Comparison of ENCODE assay signal across 25 cellular contexts in genomic region chr13:31198524-31198923, GRCh38. TPM values are rescaled to one million over a fixed set of nuclear protein-coding genes. Genes with fewer than 3 reads are reported as not detected.
A peak's percentile ranks its signal among the peaks of the same experiment; 100 is the strongest.
DNase-seq lines count a peak whose midpoint lies in the region; ATAC-seq and TF ChIP-seq lines count a peak whose summit lies in the region.
"Had no signal": no experiment of that assay in that cellular context is flagged by ENCODE, and none has a peak within 500 bp of the region (broad histone marks: within the 10 kb centered on the region; RNA-seq: fewer than 3 reads in every experiment).

No MANE protein-coding gene starts in this region.

- peaks cover 10% of the 10 kb centered on the region for H3K4me1 Mint-ChIP-seq in T-helper 2 cell treated with Interferon-gamma antibody and Interleukin-4, amounts not matched to agents 5 μg/mL and 100 μg/mL, for 36 hours (ENCODE audit: low read depth)
- H3K4me1 Mint-ChIP-seq in brain = peaks cover 29% of the 10 kb centered on the region
- H3K4me1 Mint-ChIP-seq in neural progenitor cell = peaks cover 6% of the 10 kb centered on the region

- no peaks in the 10 kb centered on the region for H3K9me3 Mint-ChIP-seq in T-helper 2 cell treated with Interferon-gamma antibody and Interleukin-4, amounts not matched to agents 5 μg/mL and 100 μg/mL, for 36 hours
- H3K9me3 Mint-ChIP-seq in brain = no peaks in the 10 kb centered on the region
- no peaks in the 10 kb centered on the region for H3K9me3 Mint-ChIP-seq in neural progenitor cell
- H3K9me3 Mint-ChIP-seq: activated naive CD4-positive, alpha-beta T cell treated with anti-CD3 and anti-CD28 coated beads, Interleukin-2, amount 10 ng/mL, durations not matched to agents 7 days and 5 days; stimulated activated memory B cell treated with anti-CD40 and anti-IgM and Interleukin-4, amounts not matched to agents 10 μg/mL and 1 μg/mL and 100 μg/mL, for 72 hours had no signal

- H3K79me2 ChIP-seq in Loucy (ENCODE audit: insufficient read depth, low read length) (peaks cover 27% of the 10 kb centered on the region), neural progenitor cell (ENCODE audit: low read depth) (peaks cover 11% of the 10 kb centered on the region)

- no peaks in the 10 kb centered on the region for H3K36me3 ChIP-seq in Loucy (ENCODE audit: insufficient read depth, low read length)
- H3K36me3 ChIP-seq in neural progenitor cell = no peaks in the 10 kb centered on the region
- H3K36me3 ChIP-seq in transverse colon = no peaks in the 10 kb centered on the region
- H3K36me3 ChIP-seq in gastrocnemius medialis = no peaks in the 10 kb centered on the region
- H3K36me3 ChIP-seq: left ventricle myocardium inferior had no signal

- H2AFZ ChIP-seq in Loucy (ENCODE audit: low read length) (no peak overlapping the region), neural progenitor cell (replicated peaks) (no peak overlapping the region)
- H2AFZ ChIP-seq: GM23248 had no signal

- no peak for TF ChIP-seq CTCF in Loucy (conservative IDR thresholded peaks at IDR 0.05; ENCODE audit: low read length)
- no peak for TF ChIP-seq CTCF in brain (conservative IDR thresholded peaks at IDR 0.05)
- TF ChIP-seq CTCF in neural progenitor cell (IDR thresholded peaks at IDR 0.05) = no peak
- no peak for TF ChIP-seq CTCF in transverse colon (IDR thresholded peaks at IDR 0.05)
- no peak for TF ChIP-seq CTCF in gastrocnemius medialis (IDR thresholded peaks at IDR 0.05 in 4 of 5, conservative IDR thresholded peaks at IDR 0.05 in 1 of 5)

- no peaks in the 10 kb centered on the region for H3K27me3 ChIP-seq in Loucy (ENCODE audit: insufficient read depth, low read length, poor library complexity, severe bottlenecking)
- H3K27me3 ChIP-seq in neural progenitor cell = peaks cover 5% of the 10 kb centered on the region
- no peaks in the 10 kb centered on the region for H3K27me3 ChIP-seq in transverse colon
- no peaks in the 10 kb centered on the region for H3K27me3 ChIP-seq in gastrocnemius medialis
- H3K27me3 ChIP-seq: dorsolateral prefrontal cortex had no signal

- no peak overlapping the region for H3K27ac Mint-ChIP-seq in T-helper 2 cell treated with Interferon-gamma antibody and Interleukin-4, amounts not matched to agents 5 μg/mL and 100 μg/mL, for 36 hours
- H3K27ac Mint-ChIP-seq in brain (peak overlapping the region in 1 of 5 experiments; percentile 56), neural progenitor cell (no peak overlapping the region)
- H3K27ac Mint-ChIP-seq: activated CD4-positive, alpha-beta T cell treated with anti-CD3 and anti-CD28 coated beads for 36 hours; activated naive CD4-positive, alpha-beta T cell treated with anti-CD3 and anti-CD28 coated beads, Interleukin-2, amount 10 ng/mL, durations not matched to agents 7 days and 5 days had no signal

- H3K9ac ChIP-seq in Loucy (ENCODE audit: low read depth, low read length, poor library complexity, severe bottlenecking) = no peak overlapping the region
- no peak overlapping the region for H3K9ac ChIP-seq in neural progenitor cell
- H3K9ac ChIP-seq: GM23248 had no signal

- no peak for DNase-seq in T-helper 2 cell treated with Interferon-gamma antibody and Interleukin-4, amounts not matched to agents 5 μg/mL and 100 μg/mL, for 36 hours (ENCODE audit: low spot score)
- DNase-seq in T-helper 2 cell = no peak
- DNase-seq in neural progenitor cell (ENCODE audit: low spot score) = no peak
- DNase-seq in germinal center (ENCODE audit: low spot score) = no peak
- no peak for DNase-seq in transverse colon
- no peak for DNase-seq in gastrocnemius medialis
- DNase-seq: activated CD4-positive, alpha-beta T cell treated with anti-CD3 and anti-CD28 coated beads for 36 hours; activated naive CD4-positive, alpha-beta T cell treated with anti-CD3 and anti-CD28 coated beads, Interleukin-2, amount 10 ng/mL, durations not matched to agents 7 days and 5 days; activated T-cell treated with anti-CD3 and anti-CD28 coated beads, Interleukin-2, amount 50 U/mL, for 48 hours; aorta; central memory CD4-positive, alpha-beta T cell; DMS53; dorsolateral prefrontal cortex; GM23248; left ventricle myocardium inferior; midbrain; NCI-H146; psoas muscle; Right ventricle myocardium superior; small intestine; stimulated activated CD4-positive, alpha-beta T cell treated with anti-CD3 and anti-CD28 coated beads, Interleukin-2, amount 100 ng/mL, for 24 hours; SW 1271 had no signal

- no peaks in the 10 kb centered on the region for H3K9me2 ChIP-seq in Loucy (replicated peaks; ENCODE audit: low read depth, low read length)

- peaks cover 19% of the 10 kb centered on the region for H3K27me3 Mint-ChIP-seq in T-helper 2 cell treated with Interferon-gamma antibody and Interleukin-4, amounts not matched to agents 5 μg/mL and 100 μg/mL, for 36 hours (ENCODE audit: low read depth)
- H3K27me3 Mint-ChIP-seq in brain = peaks cover 20% of the 10 kb centered on the region
- H3K27me3 Mint-ChIP-seq in neural progenitor cell (ENCODE audit: insufficient read depth, low read depth) = no peaks in the 10 kb centered on the region
- H3K27me3 Mint-ChIP-seq: activated CD4-positive, alpha-beta T cell treated with anti-CD3 and anti-CD28 coated beads for 36 hours; stimulated activated memory B cell treated with anti-CD40 and anti-IgM and Interleukin-4, amounts not matched to agents 10 μg/mL and 1 μg/mL and 100 μg/mL, for 72 hours had no signal

- H3K4me2 ChIP-seq in Loucy (ENCODE audit: low read depth, low read length, poor library complexity, severe bottlenecking) (peak overlapping the region; percentile 77), neural progenitor cell (no peak overlapping the region)

- no peaks in the 10 kb centered on the region for H4K20me1 ChIP-seq in Loucy (ENCODE audit: insufficient read depth, low read length, poor library complexity, severe bottlenecking)
- no peaks in the 10 kb centered on the region for H4K20me1 ChIP-seq in neural progenitor cell (ENCODE audit: low read depth)

- in situ Hi-C loops in transverse colon (cut with MboI; ENCODE audit: low pct_ligation_motif_present in 1 of 4, low pct_unique_long_range_greater_than_20kb in 1 of 4, low sequenced_read_pairs in 3 of 4) = no loop called here
- in situ Hi-C loops in gastrocnemius medialis (cut with MboI; ENCODE audit: low sequenced_read_pairs in 4 of 4) = no loop called here

- H3K9me3 ChIP-seq in Loucy (ENCODE audit: insufficient read depth, low read depth, low read length) = no peaks in the 10 kb centered on the region
- no peaks in the 10 kb centered on the region for H3K9me3 ChIP-seq in neural progenitor cell (ENCODE audit: low read depth)
- H3K9me3 ChIP-seq in transverse colon = no peaks in the 10 kb centered on the region
- H3K9me3 ChIP-seq in gastrocnemius medialis = no peaks in the 10 kb centered on the region
- H3K9me3 ChIP-seq: left ventricle myocardium inferior, psoas muscle had no signal

- TF ChIP-seq EP300 in transverse colon (IDR thresholded peaks at IDR 0.05; ENCODE audit: low read depth) = no peak

- no peak for TF ChIP-seq POLR2A in transverse colon (IDR thresholded peaks at IDR 0.05)
- TF ChIP-seq POLR2A in gastrocnemius medialis (IDR thresholded peaks at IDR 0.05) = no peak

- no peak overlapping the region for H3K4me3 ChIP-seq in Loucy (ENCODE audit: low read length, poor library complexity, severe bottlenecking)
- no peak overlapping the region for H3K4me3 ChIP-seq in neural progenitor cell
- no peak overlapping the region for H3K4me3 ChIP-seq in transverse colon
- H3K4me3 ChIP-seq in gastrocnemius medialis = no peak overlapping the region

- H3K4me1 ChIP-seq in Loucy (ENCODE audit: insufficient read depth, low read length, poor library complexity, severe bottlenecking) (peaks cover 32% of the 10 kb centered on the region), neural progenitor cell (peaks cover 18% of the 10 kb centered on the region), transverse colon (peaks cover 3 to 15% (median 8%) of the 10 kb centered on the region in 4 donors), gastrocnemius medialis (peaks cover 12 to 13% of the 10 kb centered on the region in 2 donors)

- intact Hi-C loops in transverse colon (cut with DNase I; ENCODE audit: low total_unique reads) = no loop called here
- intact Hi-C loops in gastrocnemius medialis (cut with DNase I; ENCODE audit: low total_unique reads) = no loop called here

- WGBS in transverse colon (ENCODE audit: low coverage in 1 of 2), 2 donors = 72 to 87% methylated on average over 3 of the region's 3 CpGs

- peak overlapping the region; percentile 22 for H3K4me3 Mint-ChIP-seq in T-helper 2 cell treated with Interferon-gamma antibody and Interleukin-4, amounts not matched to agents 5 μg/mL and 100 μg/mL, for 36 hours
- H3K4me3 Mint-ChIP-seq in brain = peak overlapping the region in 4 of 5 experiments; percentile 46 to 86 (median 73)
- H3K4me3 Mint-ChIP-seq in neural progenitor cell = peak overlapping the region; percentile 34
- H3K4me3 Mint-ChIP-seq: stimulated activated memory B cell treated with anti-CD40 and anti-IgM and Interleukin-4, amounts not matched to agents 10 μg/mL and 1 μg/mL and 100 μg/mL, for 72 hours had no signal

- H3K27ac ChIP-seq in neural progenitor cell = no peak overlapping the region
- H3K27ac ChIP-seq in transverse colon = no peak overlapping the region
- no peak overlapping the region for H3K27ac ChIP-seq in gastrocnemius medialis
- H3K27ac ChIP-seq: GM23248, left ventricle myocardium inferior, psoas muscle had no signal

- no peak for ATAC-seq in gastrocnemius medialis
- ATAC-seq: activated CD4-positive, alpha-beta T cell treated with anti-CD3 and anti-CD28 coated beads for 36 hours; psoas muscle; stimulated activated memory B cell treated with anti-CD40 and anti-IgM and Interleukin-4, amounts not matched to agents 10 μg/mL and 1 μg/mL and 100 μg/mL, for 72 hours had no signal

- no peaks in the 10 kb centered on the region for H3K36me3 Mint-ChIP-seq in T-helper 2 cell treated with Interferon-gamma antibody and Interleukin-4, amounts not matched to agents 5 μg/mL and 100 μg/mL, for 36 hours (ENCODE audit: low read depth)
- H3K36me3 Mint-ChIP-seq in brain = no peaks in the 10 kb centered on the region
- no peaks in the 10 kb centered on the region for H3K36me3 Mint-ChIP-seq in neural progenitor cell
- H3K36me3 Mint-ChIP-seq: activated naive CD4-positive, alpha-beta T cell treated with anti-CD3 and anti-CD28 coated beads, Interleukin-2, amount 10 ng/mL, durations not matched to agents 7 days and 5 days had no signal

- H3F3A ChIP-seq in Loucy (ENCODE audit: low read depth) = peaks cover 4% of the 10 kb centered on the region; the same call in 1 of the 2 replicates
- peaks cover 12% of the 10 kb centered on the region for H3F3A ChIP-seq in neural progenitor cell (ENCODE audit: low read depth)

RNA-seq across cellular contexts. Expression of gene B3GLCT, which starts 1.3 kb away (rescaled TPM):
- 3.3 TPM for polyA plus RNA-seq in brain (ENCODE audit: insufficient read depth, low read depth, low replicate concordance)
- 11.0 and 16.9 TPM in 2 replicates for total RNA-seq in neural progenitor cell (ENCODE audit: low replicate concordance)
- total RNA-seq in transverse colon = 1 to 10 TPM; 1.6 to 5.7 (median 3.9) TPM
- total RNA-seq in gastrocnemius medialis = 1 to 10 TPM; 2.4 to 4.8 (median 3.6) TPM

RNA-seq across cellular contexts. Expression of gene HSPH1, which starts 36.8 kb away (rescaled TPM):
- polyA plus RNA-seq in brain (ENCODE audit: insufficient read depth, low read depth, low replicate concordance) = 52.4 TPM
- total RNA-seq in neural progenitor cell (ENCODE audit: low replicate concordance) (61.7 and 94.9 TPM in 2 replicates), transverse colon (10 to 100 TPM; 16.1 to 58.3 (median 30.7) TPM), gastrocnemius medialis (10 to 100 TPM; 23.0 to 57.7 (median 30.6) TPM)

Comparison
In these comparisons a context has a peak if more than half of its experiments do, and no peak if none do; other contexts are left out.
1. H3K4me3 Mint-ChIP-seq: peak in every context shown above with its lines; median percentile 73 in brain; 34 in neural progenitor cell; 22 in T-helper 2 cell treated with Interferon-gamma antibody and Interleukin-4, amounts not matched to agents 5 μg/mL and 100 μg/mL, for 36 hours.